39 cellular contexts compared by ENCODE assay signal in genomic region chr17:62322313-62322712, GRCh38. TPM values are rescaled to one million over a fixed set of nuclear protein-coding genes. Genes with fewer than 3 reads are reported as not detected.
"Had no signal": no experiment of that assay in that cellular context is flagged by ENCODE, and none has a peak within 500 bp of the region (broad histone marks: within the 10 kb centered on the region; RNA-seq: fewer than 3 reads in every experiment).

No MANE protein-coding gene starts in this region.

- H3K27ac ChIP-seq: KMS-11 had no signal

- H3K9ac ChIP-seq: KMS-11 had no signal

- H3K4me3 ChIP-seq: MG63 had no signal

- H3K4me2 ChIP-seq: KMS-11 had no signal

- H3K36me3 ChIP-seq: MG63 had no signal

- H3K9me3 ChIP-seq: MG63 had no signal

- DNase-seq: Karpas-422, Kasumi-1, MG63, MM.1S, MV-4-11, NCI-H1048, NCI-H1092, NCI-H1092 treated with DMSO at 0.1 percent for 48 hours, NCI-H1105, NCI-H1105 treated with DMSO at 0.1 percent for 48 hours, NCI-H1417, NCI-H1417 treated with DMSO at 0.1 percent for 48 hours, NCI-H1436, NCI-H1436 treated with DMSO at 0.1 percent for 48 hours, NCI-H146, NCI-H1694, NCI-H1694 treated with DMSO at 0.1 percent for 48 hours, NCI-H187, NCI-H187 treated with DMSO at 0.1 percent for 48 hours, NCI-H1930, NCI-H2029, NCI-H2029 treated with DMSO at 0.1 percent for 48 hours, NCI-H2081, NCI-H2081 treated with DMSO at 0.1 percent for 48 hours, NCI-H2107, NCI-H2171, NCI-H2171 treated with DMSO at 0.1 percent for 48 hours, NCI-H2227 treated with DMSO at 0.1 percent for 48 hours, NCI-H226, NCI-H345, NCI-H446, NCI-H446 treated with DMSO at 0.1 percent for 48 hours, NCI-H510A, NCI-H510A treated with DMSO at 0.1 percent for 48 hours had no signal

RNA-seq across cellular contexts. Expression of gene EFCAB3, which starts 58.0 kb away (rescaled TPM):
- total RNA-seq: LHCN-M2, M059J, MCF 10A, NCI-H460 had no signal
